1 cellular context compared by ENCODE assay signal in the genomic region with DNA sequence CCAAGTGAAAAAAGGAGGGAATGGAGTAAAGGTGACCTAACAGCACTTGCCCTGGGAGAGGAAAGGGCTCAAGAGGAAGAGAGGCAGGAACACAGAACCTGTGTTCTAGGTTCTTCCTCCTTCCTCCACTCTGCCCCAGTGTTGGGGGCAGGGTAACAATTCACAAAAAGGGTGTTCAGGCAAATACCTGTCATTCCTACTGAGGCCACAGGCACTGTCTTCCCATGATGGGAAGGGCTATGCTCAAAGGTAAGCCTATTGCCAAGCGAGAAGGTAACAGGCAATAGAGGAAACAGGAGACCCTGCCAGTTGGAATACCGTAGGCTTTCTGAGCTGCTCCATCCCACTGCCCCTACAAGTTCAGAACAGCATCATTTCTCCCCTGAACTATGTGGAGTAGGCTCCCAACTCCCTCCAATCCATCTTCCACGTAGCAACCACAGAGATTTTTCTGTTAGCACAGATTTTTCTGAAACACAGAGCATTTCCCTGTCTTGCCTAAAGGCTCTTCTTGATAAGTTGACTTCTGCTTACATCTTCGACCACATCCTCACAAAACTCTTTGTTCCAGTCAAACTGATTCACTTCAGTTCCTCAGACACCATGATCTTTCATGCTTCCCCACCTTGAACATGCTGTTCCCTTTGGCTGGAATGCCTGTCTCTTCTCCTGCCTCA.
TF ChIP-seq lines count a peak whose summit lies in the region.

No MANE protein-coding gene starts in this region.

TF ChIP-seq in neural cell, 6 proteins besides CTCF, POLR2A, EP300 and RAD21:
- TF ChIP-seq MXI1 (conservative IDR thresholded peaks at IDR 0.05; ENCODE audit: poor library complexity, severe bottlenecking) (no peak), EZH2 (IDR thresholded peaks at IDR 0.05; ENCODE audit: borderline replicate concordance, insufficient read depth, low read length, poor library complexity, severe bottlenecking) (no peak), POLR2AphosphoS5 (IDR thresholded peaks at IDR 0.05) (no peak), SMC3 (conservative IDR thresholded peaks at IDR 0.05; ENCODE audit: poor library complexity) (no peak), TAF1 (IDR thresholded peaks at IDR 0.05; ENCODE audit: low read depth) (no peak)
- TF ChIP-seq, protein P1, sequence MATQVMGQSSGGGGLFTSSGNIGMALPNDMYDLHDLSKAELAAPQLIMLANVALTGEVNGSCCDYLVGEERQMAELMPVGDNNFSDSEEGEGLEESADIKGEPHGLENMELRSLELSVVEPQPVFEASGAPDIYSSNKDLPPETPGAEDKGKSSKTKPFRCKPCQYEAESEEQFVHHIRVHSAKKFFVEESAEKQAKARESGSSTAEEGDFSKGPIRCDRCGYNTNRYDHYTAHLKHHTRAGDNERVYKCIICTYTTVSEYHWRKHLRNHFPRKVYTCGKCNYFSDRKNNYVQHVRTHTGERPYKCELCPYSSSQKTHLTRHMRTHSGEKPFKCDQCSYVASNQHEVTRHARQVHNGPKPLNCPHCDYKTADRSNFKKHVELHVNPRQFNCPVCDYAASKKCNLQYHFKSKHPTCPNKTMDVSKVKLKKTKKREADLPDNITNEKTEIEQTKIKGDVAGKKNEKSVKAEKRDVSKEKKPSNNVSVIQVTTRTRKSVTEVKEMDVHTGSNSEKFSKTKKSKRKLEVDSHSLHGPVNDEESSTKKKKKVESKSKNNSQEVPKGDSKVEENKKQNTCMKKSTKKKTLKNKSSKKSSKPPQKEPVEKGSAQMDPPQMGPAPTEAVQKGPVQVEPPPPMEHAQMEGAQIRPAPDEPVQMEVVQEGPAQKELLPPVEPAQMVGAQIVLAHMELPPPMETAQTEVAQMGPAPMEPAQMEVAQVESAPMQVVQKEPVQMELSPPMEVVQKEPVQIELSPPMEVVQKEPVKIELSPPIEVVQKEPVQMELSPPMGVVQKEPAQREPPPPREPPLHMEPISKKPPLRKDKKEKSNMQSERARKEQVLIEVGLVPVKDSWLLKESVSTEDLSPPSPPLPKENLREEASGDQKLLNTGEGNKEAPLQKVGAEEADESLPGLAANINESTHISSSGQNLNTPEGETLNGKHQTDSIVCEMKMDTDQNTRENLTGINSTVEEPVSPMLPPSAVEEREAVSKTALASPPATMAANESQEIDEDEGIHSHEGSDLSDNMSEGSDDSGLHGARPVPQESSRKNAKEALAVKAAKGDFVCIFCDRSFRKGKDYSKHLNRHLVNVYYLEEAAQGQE (IDR thresholded peaks at IDR 0.05; ENCODE audit: borderline replicate concordance), result no peak
